7 cellular contexts compared by ENCODE assay signal in genomic region chr6:93745306-93745705, GRCh38.
"Had no signal": no experiment of that assay in that cellular context is flagged by ENCODE, and none has a peak within 500 bp of the region (broad histone marks: within the 10 kb centered on the region; RNA-seq: fewer than 3 reads in every experiment).

No MANE protein-coding gene starts in this region.

- H3K36me3 Mint-ChIP-seq: IgD-negative memory B cell had no signal

- H3K9ac ChIP-seq: KMS-11 had no signal

- DNase-seq: KBM-7, KG1 had no signal

- FAIRE-seq: HepG2, HTR-8/SVneo had no signal

- H3K27ac ChIP-seq: HL-60, KMS-11 had no signal

- H3K27ac Mint-ChIP-seq: IgD-negative memory B cell had no signal

- ATAC-seq: HepG2 had no signal

- H3K4me2 ChIP-seq: KMS-11 had no signal
